Comparison of ENCODE assay signal across 7 cellular contexts in genomic region chr7:101816499-101817030, GRCh38. TPM values are rescaled to one million over a fixed set of nuclear protein-coding genes. Genes with fewer than 3 reads are reported as not detected.
DNase-seq lines count a peak whose midpoint lies in the region; ATAC-seq lines count a peak whose summit lies in the region.

No MANE protein-coding gene starts in this region.

- DNase-seq in ELR (ENCODE audit: low read depth), result peak; percentile 55
- peak; percentile 52 for DNase-seq in RPMI7951 (ENCODE audit: low read depth)
- peak; percentile 75 for DNase-seq in cerebellum (ENCODE audit: low spot score)
- peak; percentile 65 for DNase-seq in left lobe of liver (ENCODE audit: low spot score)

- H3K27me3 Mint-ChIP-seq in stimulated activated memory B cell treated with anti-CD40 and anti-IgM and Interleukin-4, amounts not matched to agents 10 μg/mL and 1 μg/mL and 100 μg/mL, for 72 hours, result no peaks in the 10 kb centered on the region

- peak; percentile 14 for ATAC-seq in HG02588 (IDR thresholded peaks at IDR 0.05; ENCODE audit: unreplicated experiment)
- ATAC-seq in left lobe of liver, result peak; percentile 41
- ATAC-seq in stimulated activated memory B cell treated with anti-CD40 and anti-IgM and Interleukin-4, amounts not matched to agents 10 μg/mL and 1 μg/mL and 100 μg/mL, for 72 hours, result peak; percentile 13
- ATAC-seq in GM21619 (IDR thresholded peaks at IDR 0.05; ENCODE audit: unreplicated experiment), result no peak

- peak overlapping the region; percentile 60 for H3K4me3 Mint-ChIP-seq in stimulated activated memory B cell treated with anti-CD40 and anti-IgM and Interleukin-4, amounts not matched to agents 10 μg/mL and 1 μg/mL and 100 μg/mL, for 72 hours

- H3K4me1 Mint-ChIP-seq in stimulated activated memory B cell treated with anti-CD40 and anti-IgM and Interleukin-4, amounts not matched to agents 10 μg/mL and 1 μg/mL and 100 μg/mL, for 72 hours, result peaks cover 33% of the 10 kb centered on the region

- no peaks in the 10 kb centered on the region for H3K36me3 Mint-ChIP-seq in stimulated activated memory B cell treated with anti-CD40 and anti-IgM and Interleukin-4, amounts not matched to agents 10 μg/mL and 1 μg/mL and 100 μg/mL, for 72 hours

- no peaks in the 10 kb centered on the region for H3K9me3 Mint-ChIP-seq in stimulated activated memory B cell treated with anti-CD40 and anti-IgM and Interleukin-4, amounts not matched to agents 10 μg/mL and 1 μg/mL and 100 μg/mL, for 72 hours

- no peak overlapping the region for H3K27ac Mint-ChIP-seq in stimulated activated memory B cell treated with anti-CD40 and anti-IgM and Interleukin-4, amounts not matched to agents 10 μg/mL and 1 μg/mL and 100 μg/mL, for 72 hours

RNA-seq across cellular contexts. Expression of gene CUX1, which starts 0.9 kb away (rescaled TPM):
- total RNA-seq in RPMI7951 (2014; rRNA removed; shearing (Covaris generic)), result 20.3 and 28.6 TPM in 2 replicates
- 59.8 TPM for total RNA-seq in cerebellum
- total RNA-seq in left lobe of liver, result 42.0 TPM
